24 cellular contexts compared by ENCODE assay signal in genomic region chr14:54889919-54890318, GRCh38. TPM values are rescaled to one million over a fixed set of nuclear protein-coding genes. Genes with fewer than 3 reads are reported as not detected.
DNase-seq lines count a peak whose midpoint lies in the region; ATAC-seq, FAIRE-seq and TF ChIP-seq lines count a peak whose summit lies in the region.
"Had no signal": no experiment of that assay in that cellular context is flagged by ENCODE, and none has a peak within 500 bp of the region (broad histone marks: within the 10 kb centered on the region; RNA-seq: fewer than 3 reads in every experiment).

No MANE protein-coding gene starts in this region.

- H4K20me1 ChIP-seq in PC-3 (ENCODE audit: low read length) = no peaks in the 10 kb centered on the region

- H3K27me3 ChIP-seq in PC-3 (ENCODE audit: low read length) = no peaks in the 10 kb centered on the region
- no peaks in the 10 kb centered on the region for H3K27me3 ChIP-seq in foreskin keratinocyte
- H3K27me3 ChIP-seq: ascending aorta, hepatocyte, spleen, transverse colon had no signal

- TF ChIP-seq CTCF in PC-3 (conservative IDR thresholded peaks at IDR 0.05; ENCODE audit: low read depth, low read length) = no peak
- TF ChIP-seq CTCF in foreskin keratinocyte (conservative IDR thresholded peaks at IDR 0.05) = no peak

- H3K9me3 Mint-ChIP-seq in stimulated activated naive CD8-positive, alpha-beta T cell treated with anti-CD3 and anti-CD28 coated beads, Interleukin-15, amount 100 ng/mL, for 72 hours = no peaks in the 10 kb centered on the region
- H3K9me3 Mint-ChIP-seq: activated naive CD4-positive, alpha-beta T cell treated with anti-CD3 and anti-CD28 coated beads for 36 hours; CD4-positive, alpha-beta T cell had no signal

- no peaks in the 10 kb centered on the region for H3K9me3 ChIP-seq in PC-3 (ENCODE audit: low read length)
- H3K9me3 ChIP-seq: ascending aorta, spleen, transverse colon had no signal

- no peaks in the 10 kb centered on the region for H3K27me3 Mint-ChIP-seq in stimulated activated naive CD8-positive, alpha-beta T cell treated with anti-CD3 and anti-CD28 coated beads, Interleukin-15, amount 100 ng/mL, for 72 hours
- H3K27me3 Mint-ChIP-seq: CD4-positive, alpha-beta T cell had no signal

- H2AFZ ChIP-seq in PC-3 (ENCODE audit: low read length) = no peak overlapping the region
- H2AFZ ChIP-seq: hepatocyte, PC-9 had no signal

- H3K4me1 ChIP-seq in PC-3 (ENCODE audit: insufficient read depth, low read length) = peaks cover 3% of the 10 kb centered on the region; the same call in 1 of the 2 replicates
- H3K4me1 ChIP-seq in foreskin keratinocyte = peaks cover 22% of the 10 kb centered on the region
- H3K4me1 ChIP-seq in urinary bladder (ENCODE audit: insufficient read depth) = no peaks in the 10 kb centered on the region
- H3K4me1 ChIP-seq: ascending aorta had no signal

- POLR2A ChIA-PET in PC-3 (lab: Charles Lee; ENCODE audit: unreplicated experiment) = no interaction called here

- H3K4me3 Mint-ChIP-seq in stimulated activated naive CD8-positive, alpha-beta T cell treated with anti-CD3 and anti-CD28 coated beads, Interleukin-15, amount 100 ng/mL, for 72 hours = peak overlapping the region in 1 of 2 donors; percentile 27
- H3K4me3 Mint-ChIP-seq: activated naive CD4-positive, alpha-beta T cell treated with anti-CD3 and anti-CD28 coated beads for 36 hours; CD4-positive, alpha-beta T cell had no signal

- CTCF ChIA-PET in PC-3 (lab: Charles Lee) = no interaction called here

- no peak overlapping the region for H3K4me2 ChIP-seq in PC-3 (ENCODE audit: low read length)
- H3K4me2 ChIP-seq: hepatocyte, PC-9 had no signal

- FAIRE-seq in urothelium cell line (lab: Jason Lieb, UNC) = no peak
- FAIRE-seq: G401.6, islet of Langerhans had no signal

- no peak overlapping the region for H3K4me3 ChIP-seq in PC-3 (ENCODE audit: low read length)
- no peak overlapping the region for H3K4me3 ChIP-seq in urinary bladder (ENCODE audit: low read depth, low read length)
- H3K4me3 ChIP-seq: ascending aorta, hepatocyte, lung, PC-9, spleen, transverse colon had no signal

- peaks cover 61% of the 10 kb centered on the region for H3K4me1 Mint-ChIP-seq in stimulated activated naive CD8-positive, alpha-beta T cell treated with anti-CD3 and anti-CD28 coated beads, Interleukin-15, amount 100 ng/mL, for 72 hours

- no peak overlapping the region for H3K9ac ChIP-seq in PC-3 (ENCODE audit: low read length)

- no peaks in the 10 kb centered on the region for H3K9me2 ChIP-seq in PC-3 (replicated peaks; ENCODE audit: low read length)

- no peak overlapping the region for H3K27ac ChIP-seq in PC-3 (ENCODE audit: low read length)
- H3K27ac ChIP-seq in foreskin keratinocyte = no peak overlapping the region
- peak overlapping the region; percentile 18 for H3K27ac ChIP-seq in urinary bladder (ENCODE audit: low read depth)
- H3K27ac ChIP-seq: ascending aorta, hepatocyte, PC-9, spleen, transverse colon had no signal

- H3K36me3 ChIP-seq in PC-3 (ENCODE audit: low read depth, low read length) = no peaks in the 10 kb centered on the region
- H3K36me3 ChIP-seq in urinary bladder (ENCODE audit: insufficient read depth) = no peaks in the 10 kb centered on the region
- H3K36me3 ChIP-seq: ascending aorta, transverse colon had no signal

- BruUV-seq in PC-3 (replicated peaks; lab: Mats Ljungman, UMichigan) = no TSS peak

- peak overlapping the region in 1 of 2 donors; percentile 31 for H3K27ac Mint-ChIP-seq in stimulated activated naive CD8-positive, alpha-beta T cell treated with anti-CD3 and anti-CD28 coated beads, Interleukin-15, amount 100 ng/mL, for 72 hours
- H3K27ac Mint-ChIP-seq: activated naive CD4-positive, alpha-beta T cell treated with anti-CD3 and anti-CD28 coated beads for 36 hours; CD4-positive, alpha-beta T cell had no signal

- peak; percentile 77 for ATAC-seq in stimulated activated naive CD8-positive, alpha-beta T cell treated with anti-CD3 and anti-CD28 coated beads, Interleukin-15, amount 100 ng/mL, for 72 hours
- ATAC-seq in stimulated activated naive CD8-positive, alpha-beta T cell treated with anti-CD3 and anti-CD28 coated beads, Interleukin-15, Interleukin-2, amounts not matched to agents 100 U/mL and 50 U/mL, for 24 hours = no peak
- ATAC-seq in PC-3 (no peak; the same call in 1 of the 2 replicates), foreskin keratinocyte (peak; percentile 44), GM18861 (IDR thresholded peaks at IDR 0.05; ENCODE audit: unreplicated experiment) (no peak)
- ATAC-seq: HCT116 had no signal

- peaks cover 14% of the 10 kb centered on the region; the same call in 1 of the 2 replicates for H3K79me2 ChIP-seq in PC-3 (ENCODE audit: low read length)

- no peak for DNase-seq in stimulated activated naive CD8-positive, alpha-beta T cell treated with anti-CD3 and anti-CD28 coated beads, Interleukin-15, amount 100 ng/mL, for 72 hours
- no peak for DNase-seq in stimulated activated naive CD8-positive, alpha-beta T cell treated with anti-CD3 and anti-CD28 coated beads, Interleukin-15, Interleukin-2, amounts not matched to agents 100 U/mL and 50 U/mL, for 24 hours
- DNase-seq in PC-3 (peak; percentile 36), foreskin keratinocyte (peak in 1 of 2 donors; percentile 46), NCI-H1048 (lab: John Stamatoyannopoulos, UW) (no peak), urothelium cell line (ENCODE audit: low spot score) (no peak)
- DNase-seq: activated naive CD4-positive, alpha-beta T cell treated with anti-CD3 and anti-CD28 coated beads for 36 hours; CD4-positive, alpha-beta T cell; KG1; NCI-H2029; occipital lobe; PC-9; SIG-M5; spleen; stimulated activated CD4-positive, alpha-beta T cell treated with anti-CD3 and anti-CD28 coated beads, Interleukin-4, amount 100 ng/mL, for 24 hours; transverse colon had no signal

- intact Hi-C loops in PC-3 (cut with micrococcal nuclease) = no loop called here

- 88% methylated on average over 8 of the region's 8 CpGs for WGBS in urinary bladder

- H3F3A ChIP-seq in PC-3 (ENCODE audit: low read length, unreplicated experiment) = no peaks in the 10 kb centered on the region

RNA-seq across cellular contexts. Expression of gene GCH1, which starts 12.7 kb away (rescaled TPM):
- total RNA-seq in PC-3 (2014; rRNA removed) (26.6 and 26.9 TPM in 2 replicates), foreskin keratinocyte (3.8 and 4.4 TPM in 2 replicates), urinary bladder (5.8 TPM)
- polyA plus RNA-seq in foreskin keratinocyte (2.8 and 3.1 TPM in 2 replicates), urinary bladder (5.2 TPM)

Comparison
In these comparisons a context has a peak if more than half of its experiments do, and no peak if none do; other contexts are left out.
1. ATAC-seq: peak in stimulated activated naive CD8-positive, alpha-beta T cell treated with anti-CD3 and anti-CD28 coated beads, Interleukin-15, amount 100 ng/mL, for 72 hours (single experiment) and foreskin keratinocyte (single experiment); none in stimulated activated naive CD8-positive, alpha-beta T cell treated with anti-CD3 and anti-CD28 coated beads, Interleukin-15, Interleukin-2, amounts not matched to agents 100 U/mL and 50 U/mL, for 24 hours (single experiment), PC-3 (single experiment) and GM18861 (single experiment).